Comparison of ENCODE assay signal across 1 cellular context in genomic region chr5:38546691-38547146, GRCh38.
TF ChIP-seq lines count a peak whose summit lies in the region.

No MANE protein-coding gene starts in this region.

TF ChIP-seq in liver, 16 proteins besides CTCF, POLR2A, EP300 and RAD21:
- TF ChIP-seq ZBTB33 (IDR thresholded peaks at IDR 0.05) (no peak), EGR1 (IDR thresholded peaks at IDR 0.05; ENCODE audit: low read depth in 2 of 2) (no peak), NR2F2 (IDR thresholded peaks at IDR 0.05) (no peak), TAF1 (conservative IDR thresholded peaks at IDR 0.05) (no peak), SP1 (IDR thresholded peaks at IDR 0.05) (peak; percentile 67), HNF4G (IDR thresholded peaks at IDR 0.05) (peak; percentile 40), GABPA (IDR thresholded peaks at IDR 0.05 in 1 of 2, conservative IDR thresholded peaks at IDR 0.05 in 1 of 2) (no peak), HNF4A (conservative IDR thresholded peaks at IDR 0.05) (peak; percentile 70 to 83), YY1 (IDR thresholded peaks at IDR 0.05) (peak; percentile 26), JUND (IDR thresholded peaks at IDR 0.05) (no peak), ATF3 (IDR thresholded peaks at IDR 0.05) (no peak), FOXA2 (IDR thresholded peaks at IDR 0.05) (peak; percentile 40), FOXA1 (IDR thresholded peaks at IDR 0.05) (no peak), MAX (IDR thresholded peaks at IDR 0.05) (no peak), REST (IDR thresholded peaks at IDR 0.05) (no peak), RXRA (IDR thresholded peaks at IDR 0.05) (no peak)
